8 cellular contexts compared by ENCODE assay signal in genomic region chr9:37650873-37651768, GRCh38.
A peak's percentile ranks its signal among the peaks of the same experiment; 100 is the strongest.
DNase-seq lines count a peak whose midpoint lies in the region; ATAC-seq and TF ChIP-seq lines count a peak whose summit lies in the region.

FRMPD1 (plus strand) TSS chr9:37650954; CDS start chr9:37692642, 41,688 bp downstream.

- H3K9me3 ChIP-seq in HAP-1 (no peaks in the 10 kb centered on the region), WERI-Rb-1 (ENCODE audit: severe bottlenecking) (no peaks in the 10 kb centered on the region)

- H3K4me3 ChIP-seq in GM08714 (ENCODE audit: low read length) (peak within 1 kb of the TSS; percentile 52; the same call in 1 of the 2 replicates), HAP-1 (peak within 1 kb of the TSS; percentile 42), NB4 (ENCODE audit: low read depth, low read length) (no peak within 1 kb of the TSS), WERI-Rb-1 (ENCODE audit: low read depth, low read length) (peak within 1 kb of the TSS; percentile 91)

- TF ChIP-seq POLR2A in NB4 (IDR thresholded peaks at IDR 0.05; ENCODE audit: extremely low read depth, insufficient read length): no peak

- in situ Hi-C loops in HAP-1 (cut with MboI; ENCODE audit: low sequenced_read_pairs): loop anchor here (5.0 kb wide), 1 partner anchor 51 kb away; no protein-coding TSS in a partner anchor

- H3K36me3 ChIP-seq in HAP-1 (replicated peaks) (no peaks in the 10 kb centered on the region), WERI-Rb-1 (no peaks in the 10 kb centered on the region; the same call in 1 of the 2 replicates)

- peak within 1 kb of the TSS; percentile 47 for H3K27ac ChIP-seq in WERI-Rb-1

- no peak for ATAC-seq in HG03095 (IDR thresholded peaks at IDR 0.05; ENCODE audit: unreplicated experiment)

- H3K27me3 ChIP-seq in HAP-1 (ENCODE audit: low read depth) (peaks cover 25% of the 10 kb centered on the region), WERI-Rb-1 (ENCODE audit: insufficient read depth, low read depth, severe bottlenecking) (no peaks in the 10 kb centered on the region)

- TF ChIP-seq CTCF in NB4 (IDR thresholded peaks at IDR 0.05; ENCODE audit: low read depth, low read length): no peak
- TF ChIP-seq CTCF in WERI-Rb-1 (IDR thresholded peaks at IDR 0.05; ENCODE audit: low read depth, low read length): no peak

- DNase-seq in HAP-1 (ENCODE audit: low spot score in 2 of 2): peak; percentile 73 to 82
- peak; percentile 54 for DNase-seq in NB4 (ENCODE audit: low read depth)
- DNase-seq in WERI-Rb-1: peak; percentile 70
- DNase-seq in central memory CD4-positive, alpha-beta T cell: peak; percentile 49
- DNase-seq in kidney glomerular epithelial cell (lab: John Stamatoyannopoulos, UW): peak; percentile 9
- peak; percentile 43 for DNase-seq in stimulated activated CD4-positive, alpha-beta T cell treated with anti-CD3 and anti-CD28 coated beads, Interleukin-1b, Interleukin-23, amount 100 ng/mL, for 48 hours

- H3K4me1 ChIP-seq in HAP-1: peaks cover 5% of the 10 kb centered on the region; the same call in 1 of the 2 replicates

Comparison
In these comparisons a context has a peak if more than half of its experiments do, and no peak if none do; other contexts are left out.
1. DNase-seq: peak in every context shown above with its lines; median percentile 78 in HAP-1; 70 in WERI-Rb-1; 54 in NB4; 49 in central memory CD4-positive, alpha-beta T cell; 43 in stimulated activated CD4-positive, alpha-beta T cell treated with anti-CD3 and anti-CD28 coated beads, Interleukin-1b, Interleukin-23, amount 100 ng/mL, for 48 hours; 9 in kidney glomerular epithelial cell.